11 cellular contexts compared by ENCODE assay signal in the genomic region with DNA sequence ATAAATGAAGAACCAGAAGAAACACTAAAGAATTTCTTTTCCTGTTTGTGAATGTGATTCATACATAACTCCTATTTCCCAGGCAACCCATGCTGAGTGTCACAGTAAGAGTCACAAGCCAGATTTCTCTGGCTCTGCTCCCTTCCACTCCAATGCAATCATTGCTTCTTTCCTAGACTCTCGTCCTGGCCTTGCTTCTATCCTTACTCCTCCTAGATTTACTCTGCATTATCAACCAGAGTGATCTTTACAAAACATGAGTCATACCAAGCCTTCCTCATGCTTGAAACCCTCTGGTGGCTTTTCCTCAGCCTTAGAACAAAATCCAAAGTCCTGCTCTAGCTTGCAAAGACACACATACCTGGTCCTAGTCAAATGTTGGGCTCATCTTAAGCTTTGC. TPM values are rescaled to one million over a fixed set of nuclear protein-coding genes. Genes with fewer than 3 reads are reported as not detected.
DNase-seq lines count a peak whose midpoint lies in the region; ATAC-seq and TF ChIP-seq lines count a peak whose summit lies in the region.
"Had no signal": no experiment of that assay in that cellular context is flagged by ENCODE, and none has a peak within 500 bp of the region (broad histone marks: within the 10 kb centered on the region; RNA-seq: fewer than 3 reads in every experiment).

No MANE protein-coding gene starts in this region.

- H3F3A ChIP-seq in PC-9 (ENCODE audit: insufficient read depth, low read depth): peaks cover 16% of the 10 kb centered on the region

- no peaks in the 10 kb centered on the region for H3K79me2 ChIP-seq in PC-9 (ENCODE audit: low read depth)

- no peaks in the 10 kb centered on the region for H3K9me2 ChIP-seq in PC-9 (ENCODE audit: insufficient read depth)

- H3K27me3 Mint-ChIP-seq in effector memory CD8-positive, alpha-beta T cell: no peaks in the 10 kb centered on the region

- intact Hi-C loops in PC-9 (cut with micrococcal nuclease; ENCODE audit: unreplicated experiment): no loop called here

- POLR2A ChIA-PET in PC-9 (lab: Charles Lee; ENCODE audit: unreplicated experiment): no interaction called here

- H3K4me3 Mint-ChIP-seq in effector memory CD8-positive, alpha-beta T cell: no peak overlapping the region

- no peaks in the 10 kb centered on the region for H3K36me3 Mint-ChIP-seq in effector memory CD8-positive, alpha-beta T cell (ENCODE audit: insufficient read depth)

- BruUV-seq in PC-9 (replicated peaks; lab: Mats Ljungman, UMichigan): no TSS peak

- no peaks in the 10 kb centered on the region for H3K9me3 Mint-ChIP-seq in effector memory CD8-positive, alpha-beta T cell

- CTCF ChIA-PET in PC-9 (lab: Charles Lee): no interaction called here

- H2AFZ ChIP-seq in PC-9: peak overlapping the region; percentile 63

- H3K9me3 ChIP-seq in PC-9 (ENCODE audit: insufficient read depth, low read depth): no peaks in the 10 kb centered on the region
- H3K9me3 ChIP-seq: heart right ventricle had no signal

- H3K27ac ChIP-seq in PC-9: peak overlapping the region; percentile 73

- H3K36me3 ChIP-seq in PC-9 (ENCODE audit: low read depth): no peaks in the 10 kb centered on the region
- H3K36me3 ChIP-seq: heart right ventricle had no signal

- peak overlapping the region; percentile 88 to 94 for H3K27ac Mint-ChIP-seq in effector memory CD8-positive, alpha-beta T cell

- peaks cover 23% of the 10 kb centered on the region for H3K4me1 ChIP-seq in PC-9 (replicated peaks; ENCODE audit: insufficient read depth)

- peaks cover 16 to 35% of the 10 kb centered on the region in 2 donors for H3K4me1 Mint-ChIP-seq in effector memory CD8-positive, alpha-beta T cell (ENCODE audit: low read depth in 2 of 2)

- no peak for ATAC-seq in effector memory CD8-positive, alpha-beta T cell (replicated peaks)
- ATAC-seq in omental fat pad (ENCODE audit: low FRiP score): peak; percentile 61
- no peak for ATAC-seq in HG03457 (IDR thresholded peaks at IDR 0.05; ENCODE audit: unreplicated experiment)
- ATAC-seq in HG03439 (IDR thresholded peaks at IDR 0.05; ENCODE audit: unreplicated experiment): no peak
- ATAC-seq in GM21390 (IDR thresholded peaks at IDR 0.05; ENCODE audit: unreplicated experiment): no peak

- TF ChIP-seq CTCF in PC-9 (conservative IDR thresholded peaks at IDR 0.05): no peak
- no peak for TF ChIP-seq CTCF in omental fat pad (IDR thresholded peaks at IDR 0.05)

- no peak overlapping the region for H3K4me3 ChIP-seq in PC-9

- H4K20me1 ChIP-seq in PC-9 (ENCODE audit: insufficient read depth): no peaks in the 10 kb centered on the region

- peak; percentile 92 for DNase-seq in EL
- DNase-seq in PC-9: peak; percentile 55 to 93
- no peak for DNase-seq in effector memory CD8-positive, alpha-beta T cell
- DNase-seq in omental fat pad (ENCODE audit: low spot score): no peak
- DNase-seq in NCI-H1105 treated with DMSO at 0.1 percent for 48 hours (lab: John Stamatoyannopoulos, UW): no peak
- DNase-seq: activated CD8-positive, alpha-beta memory T cell treated with anti-CD3 and anti-CD28 coated beads, Interleukin-2, amount 50 U/mL, for 48 hours; heart right ventricle; NCI-H510A had no signal

- no peaks in the 10 kb centered on the region for H3K27me3 ChIP-seq in PC-9 (ENCODE audit: insufficient read depth, low read depth)
- H3K27me3 ChIP-seq: heart right ventricle had no signal

- H3K4me2 ChIP-seq in PC-9: peak overlapping the region; percentile 64

RNA-seq across cellular contexts. Expression of a gene that starts 13.3 kb away (rescaled TPM):
- total RNA-seq in PC-9 (2021) (not detected in 2 replicates), omental fat pad (not detected)
- total RNA-seq: heart right ventricle had no signal

RNA-seq across cellular contexts. Expression of a gene that starts 14.5 kb away (rescaled TPM):
- not detected in 2 replicates for total RNA-seq in PC-9 (2021)
- not detected for total RNA-seq in omental fat pad
- total RNA-seq: heart right ventricle had no signal

Comparison
In these comparisons a context has a peak if more than half of its experiments do, and no peak if none do; other contexts are left out.
1. DNase-seq: peak in EL (single experiment) and PC-9 (2 of 2); none in effector memory CD8-positive, alpha-beta T cell (0 of 3), omental fat pad (single experiment) and NCI-H1105 treated with DMSO at 0.1 percent for 48 hours (single experiment).